ENCODE assay signal across 26 cellular contexts in the genomic region with DNA sequence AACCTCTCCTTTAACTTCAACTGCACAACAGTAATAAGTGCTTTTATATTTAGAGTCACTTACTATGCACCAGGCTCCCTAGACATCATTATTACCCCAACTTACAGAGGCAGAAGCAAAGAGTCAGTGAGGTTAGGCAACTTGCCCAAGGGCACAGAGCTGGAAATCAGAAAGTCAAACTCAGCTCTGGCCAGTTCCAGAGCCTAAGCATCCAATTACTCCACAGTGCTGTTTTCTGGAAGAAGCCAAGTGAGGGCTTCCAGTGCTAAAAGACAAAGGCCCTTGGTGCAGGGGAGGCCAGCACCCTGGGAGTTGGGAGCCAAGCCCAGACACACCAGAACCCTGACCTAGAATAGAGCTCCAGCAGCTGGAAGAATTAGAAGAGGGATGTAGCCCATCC.
"Had no signal": no experiment of that assay in that cellular context is flagged by ENCODE, and none has a peak within 500 bp of the region (broad histone marks: within the 10 kb centered on the region; RNA-seq: fewer than 3 reads in every experiment).

No MANE protein-coding gene starts in this region.

- H3K4me1 ChIP-seq: breast epithelium, SJSA1 had no signal

- DNase-seq: activated B cell treated with CpG ODN at 0.5 μM for 24 hours; activated CD4-positive, alpha-beta T cell treated with anti-CD3 and anti-CD28 coated beads for 1 hour; activated CD4-positive, alpha-beta T cell treated with anti-CD3 and anti-CD28 coated beads, Interleukin-2, amount 10 ng/mL, durations not matched to agents 24 days and 14 days; activated CD4-positive, alpha-beta T cell treated with anti-CD3 and anti-CD28 coated beads, Interleukin-2, amount 50 U/mL, for 48 hours; activated CD8-positive, alpha-beta memory T cell treated with anti-CD3 and anti-CD28 coated beads, Interleukin-2, amount 10 ng/mL, durations not matched to agents 7 days and 5 days; activated effector memory CD4-positive, alpha-beta T cell treated with Interleukin-2 at 50 U/mL for 16 hours; activated naive CD4-positive, alpha-beta T cell; activated T-cell treated with anti-CD3 and anti-CD28 coated beads, Interleukin-2, amount 50 U/mL, for 24 hours; aorta; NCI-H1092; NCI-H1417; NCI-H1930; NCI-H2171 treated with DMSO at 0.1 percent for 48 hours; NCI-H345; NCI-H510A; NCI-H526 treated with DMSO at 0.1 percent for 48 hours; Peyer's patch; SHP77; SW 1271 had no signal

- ATAC-seq: activated CD8-positive, alpha-beta memory T cell treated with anti-CD3 and anti-CD28 coated beads, Interleukin-2, amount 10 ng/mL, durations not matched to agents 7 days and 5 days; SK-N-SH treated with all-trans-retinoic acid at 6 μM for 48 hours had no signal

- H3K9me3 Mint-ChIP-seq: activated B cell treated with CpG ODN at 0.5 μM for 24 hours had no signal

- H3K27ac Mint-ChIP-seq: activated B cell treated with CpG ODN at 0.5 μM for 24 hours; activated CD4-positive, alpha-beta T cell treated with anti-CD3 and anti-CD28 coated beads, Interleukin-2, amount 10 ng/mL, durations not matched to agents 24 days and 14 days; activated CD8-positive, alpha-beta memory T cell treated with anti-CD3 and anti-CD28 coated beads, Interleukin-2, amount 10 ng/mL, durations not matched to agents 7 days and 5 days; activated naive CD4-positive, alpha-beta T cell treated with anti-CD3 and anti-CD28 coated beads, Interleukin-2, amount 50 U/mL, for 24 hours; activated T-cell treated with anti-CD3 and anti-CD28 coated beads, Interleukin-2, amount 50 U/mL, for 24 hours; T-helper 1 cell treated with Interleukin-12 subunit alpha and Interleukin-12 subunit beta and Interleukin-4 antibody, amounts not matched to agents 30 μg/mL and 1 μg/mL, for 36 hours had no signal

- H3K27me3 Mint-ChIP-seq: activated B cell treated with CpG ODN at 0.5 μM for 24 hours; activated CD4-positive, alpha-beta T cell treated with anti-CD3 and anti-CD28 coated beads, Interleukin-2, amount 10 ng/mL, durations not matched to agents 24 days and 14 days; activated CD8-positive, alpha-beta memory T cell treated with anti-CD3 and anti-CD28 coated beads, Interleukin-2, amount 10 ng/mL, durations not matched to agents 7 days and 5 days; activated naive CD4-positive, alpha-beta T cell treated with anti-CD3 and anti-CD28 coated beads, Interleukin-2, amount 50 U/mL, for 24 hours; activated T-cell treated with anti-CD3 and anti-CD28 coated beads, Interleukin-2, amount 50 U/mL, for 24 hours had no signal

- H3K36me3 ChIP-seq: breast epithelium, Peyer's patch, SJSA1 had no signal

- H3K4me3 ChIP-seq: breast epithelium, Peyer's patch, SJSA1 had no signal

- H3K4me1 Mint-ChIP-seq: activated B cell treated with CpG ODN at 0.5 μM for 24 hours; activated CD4-positive, alpha-beta T cell treated with anti-CD3 and anti-CD28 coated beads, Interleukin-2, amount 10 ng/mL, durations not matched to agents 24 days and 14 days; activated naive CD4-positive, alpha-beta T cell treated with anti-CD3 and anti-CD28 coated beads, Interleukin-2, amount 50 U/mL, for 24 hours had no signal

- H3K27ac ChIP-seq: breast epithelium, Peyer's patch, RWPE1, SJSA1 had no signal

- H3K4me3 Mint-ChIP-seq: activated B cell treated with CpG ODN at 0.5 μM for 24 hours; activated CD4-positive, alpha-beta T cell treated with anti-CD3 and anti-CD28 coated beads, Interleukin-2, amount 10 ng/mL, durations not matched to agents 24 days and 14 days; activated CD8-positive, alpha-beta memory T cell treated with anti-CD3 and anti-CD28 coated beads, Interleukin-2, amount 10 ng/mL, durations not matched to agents 7 days and 5 days; activated naive CD4-positive, alpha-beta T cell treated with anti-CD3 and anti-CD28 coated beads, Interleukin-2, amount 50 U/mL, for 24 hours; activated T-cell treated with anti-CD3 and anti-CD28 coated beads, Interleukin-2, amount 50 U/mL, for 24 hours; activated T-helper 1 cell treated with anti-CD3 and anti-CD28 coated beads, Interleukin-12 subunit alpha, Interleukin-12 subunit beta, Interleukin-2, Interleukin-4 antibody, amounts not matched to agents 30 ng/mL and 10 ng/mL and 1 ng/mL, durations not matched to agents 14 hours and 24 hours and 36 hours; T-helper 1 cell treated with Interleukin-12 subunit alpha and Interleukin-12 subunit beta and Interleukin-4 antibody, amounts not matched to agents 30 μg/mL and 1 μg/mL, for 36 hours had no signal

- H3K9me3 ChIP-seq: breast epithelium, Peyer's patch, SJSA1 had no signal

- H3K27me3 ChIP-seq: breast epithelium, Peyer's patch, SJSA1 had no signal
